In genomic region chr19:43003634-43004033, GRCh38 we compare ENCODE assay signal across 4 cellular contexts. TPM values are rescaled to one million over a fixed set of nuclear protein-coding genes. Genes with fewer than 3 reads are reported as not detected.
"Had no signal": no experiment of that assay in that cellular context is flagged by ENCODE, and none has a peak within 500 bp of the region (broad histone marks: within the 10 kb centered on the region; RNA-seq: fewer than 3 reads in every experiment).

No MANE protein-coding gene starts in this region.

RNA-seq across cellular contexts. Expression of gene PSG11, which starts 22.6 kb away (rescaled TPM):
- total RNA-seq: HepG2, HT1080, K562, Peyer's patch had no signal
